Comparison of ENCODE assay signal across 8 cellular contexts in the genomic region with DNA sequence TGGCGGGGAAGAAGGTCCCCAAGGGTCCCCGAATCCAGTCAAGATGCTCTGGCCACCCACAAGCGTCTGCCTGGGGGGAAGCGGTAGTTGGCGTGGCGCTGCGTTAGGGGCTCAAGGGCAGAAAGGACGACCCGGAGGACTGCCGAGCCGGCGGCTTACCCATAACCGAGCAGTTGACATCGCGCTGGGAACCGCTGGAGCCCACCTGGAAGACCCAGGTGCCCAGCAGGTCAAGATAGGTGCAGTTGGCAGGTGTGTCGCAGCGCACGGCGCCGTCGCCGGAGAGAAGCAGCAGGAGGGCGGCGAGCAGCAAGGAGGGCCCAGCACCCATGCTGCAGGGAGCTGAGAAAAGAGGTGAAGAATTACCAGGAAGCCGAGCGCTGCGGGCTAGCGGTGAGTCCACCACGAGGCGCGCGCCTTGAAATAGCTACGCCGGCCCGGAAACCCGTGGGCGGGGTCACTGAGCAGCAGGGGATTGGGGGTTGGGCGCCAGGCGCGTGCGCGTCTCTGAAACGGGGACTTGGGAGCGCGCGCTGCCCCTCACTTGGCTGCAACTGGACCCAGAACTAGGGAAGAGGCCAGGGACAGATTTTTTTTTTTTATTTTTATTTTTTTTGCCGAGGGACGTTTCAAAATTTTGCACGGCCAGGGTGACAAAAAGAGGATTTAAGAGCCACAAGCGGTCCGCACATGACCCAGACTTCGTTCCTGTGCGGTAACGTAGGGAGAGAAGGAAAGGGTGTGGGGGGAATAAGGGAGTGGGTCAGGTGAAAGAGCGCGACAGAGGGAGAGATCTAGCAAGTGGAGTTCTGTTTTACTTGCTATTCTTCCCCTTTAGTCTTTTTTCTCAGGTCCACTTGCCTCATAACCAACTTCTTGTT. TPM values are rescaled to one million over a fixed set of nuclear protein-coding genes. Genes with fewer than 3 reads are reported as not detected.
DNase-seq lines count a peak whose midpoint lies in the region; ATAC-seq and TF ChIP-seq lines count a peak whose summit lies in the region.

Gene CTSC, minus strand, starts transcription at position 395 of the 881 bp plus-strand sequence. Its CDS starts 64 bp downstream, at position 331.

- H3K27ac Mint-ChIP-seq in Calu3 (ENCODE audit: unreplicated experiment) = peak within 1 kb of the TSS; percentile 74

- H3K27ac ChIP-seq in OCI-LY7 (ENCODE audit: low read depth, low read length, poor library complexity, severe bottlenecking) = peak within 1 kb of the TSS; percentile 82

- H3K4me3 ChIP-seq in OCI-LY7 (ENCODE audit: low read depth, low read length, poor library complexity, severe bottlenecking) (peak within 1 kb of the TSS; percentile 92), epithelial cell of proximal tubule (ENCODE audit: low read depth, low read length) (peak within 1 kb of the TSS; percentile 95), mucosa of stomach (ENCODE audit: low read length) (peak within 1 kb of the TSS; percentile 79)

- H3K4me1 ChIP-seq in OCI-LY7 (ENCODE audit: insufficient read depth, low read length, poor library complexity, severe bottlenecking) (peaks cover 38% of the 10 kb centered on the region), mucosa of stomach (ENCODE audit: control insufficient read depth, insufficient read depth, low read length) (peaks cover 11% of the 10 kb centered on the region)

- peak within 1 kb of the TSS; percentile 97 for H3K4me3 Mint-ChIP-seq in Calu3 (ENCODE audit: low read depth, unreplicated experiment)

- H3K79me2 ChIP-seq in OCI-LY7 (ENCODE audit: insufficient read depth, low read depth, low read length) = peaks cover 48% of the 10 kb centered on the region

- peak within 1 kb of the TSS; percentile 88 for H2AFZ ChIP-seq in OCI-LY7 (ENCODE audit: low read length)

- CTCF ChIA-PET in Calu3 (lab: Charles Lee) = interaction anchor here (2.0 kb wide), 1 partner anchor 207 kb away, joined by 7 read pairs; no protein-coding TSS in a partner anchor
- CTCF ChIA-PET in OCI-LY7 (lab: Charles Lee; ENCODE audit: unreplicated experiment) = interaction anchor here (0.6 to 1.2 kb wide), 2 partner anchors 9 to 12 kb away, joined by 3 to 4 read pairs; no protein-coding TSS in a partner anchor

- intact Hi-C loops in Calu3 (cut with micrococcal nuclease; ENCODE audit: unreplicated experiment) = loop anchor here (2.0 to 5.0 kb wide), 3 partner anchors 80 to 200 kb away; no protein-coding TSS in a partner anchor
- intact Hi-C loops in OCI-LY7 (cut with micrococcal nuclease; ENCODE audit: unreplicated experiment) = loop anchor here (5.0 to 10.0 kb wide), 5 partner anchors 505 to 1300 kb away; partner anchors contain the start of gene TMEM135

- BruUV-seq in Calu3 (replicated peaks; lab: Mats Ljungman, UMichigan) (no TSS peak), OCI-LY7 (replicated peaks; lab: Mats Ljungman, UMichigan) (no TSS peak)

- no peaks in the 10 kb centered on the region for H3K27me3 Mint-ChIP-seq in Calu3 (ENCODE audit: unreplicated experiment)

- peaks cover 47% of the 10 kb centered on the region for H3K36me3 Mint-ChIP-seq in Calu3 (ENCODE audit: insufficient read depth, unreplicated experiment)

- no peaks in the 10 kb centered on the region for H3K9me2 ChIP-seq in OCI-LY7 (ENCODE audit: insufficient read depth, low read length)

- POLR2A ChIA-PET in OCI-LY7 (lab: Charles Lee) = interaction anchor here (1.8 to 4.1 kb wide), 2 partner anchors 8 to 10 kb away, joined by 10 to 25 read pairs; no protein-coding TSS in a partner anchor

- H3K9me3 Mint-ChIP-seq in Calu3 (ENCODE audit: low read depth, unreplicated experiment) = no peaks in the 10 kb centered on the region

- H4K20me1 ChIP-seq in OCI-LY7 (ENCODE audit: insufficient read depth, low read length) = peaks cover 5% of the 10 kb centered on the region; the same call in 1 of the 2 replicates

- peak within 1 kb of the TSS; percentile 87 for H3K4me2 ChIP-seq in OCI-LY7 (ENCODE audit: low read length)

- peak within 1 kb of the TSS; percentile 81 for H3K9ac ChIP-seq in mucosa of stomach (ENCODE audit: low read length)

- peaks cover 16% of the 10 kb centered on the region for H3K4me1 Mint-ChIP-seq in Calu3 (ENCODE audit: low read depth, unreplicated experiment)

- ATAC-seq in GM21390 (IDR thresholded peaks at IDR 0.05; ENCODE audit: unreplicated experiment) = peak; percentile 93

- no peak for TF ChIP-seq CTCF in Calu3 (IDR thresholded peaks at IDR 0.05; ENCODE audit: unreplicated experiment)
- TF ChIP-seq CTCF in OCI-LY7 (conservative IDR thresholded peaks at IDR 0.05; ENCODE audit: low read length) = no peak
- TF ChIP-seq CTCF in epithelial cell of proximal tubule (conservative IDR thresholded peaks at IDR 0.05; ENCODE audit: low read depth, low read length) = no peak

- H3K27me3 ChIP-seq in mucosa of stomach (ENCODE audit: control insufficient read depth, insufficient read depth, low read length) = no peaks in the 10 kb centered on the region

- peaks cover 33% of the 10 kb centered on the region for H3K36me3 ChIP-seq in OCI-LY7 (ENCODE audit: insufficient read depth, low read length)
- H3K36me3 ChIP-seq in mucosa of stomach (ENCODE audit: control insufficient read depth, insufficient read depth, low read length) = no peaks in the 10 kb centered on the region

- H3K9me3 ChIP-seq in OCI-LY7 (ENCODE audit: low read length) (no peaks in the 10 kb centered on the region; the same call in 1 of the 2 replicates), mucosa of stomach (ENCODE audit: control insufficient read depth, low read length) (no peaks in the 10 kb centered on the region)

- DNase-seq in Calu3 (peak; percentile 94), HUDEP-2 (lab: John Stamatoyannopoulos, UW; ENCODE audit: unreplicated experiment in 76 of 76) (peak in 75 of 76 experiments; percentile 20 to 94 (median 83)), OCI-LY7 (ENCODE audit: low spot score) (peak; percentile 96), activated T-cell treated with anti-CD3 and anti-CD28 coated beads for 1 hour (ENCODE audit: low read depth) (peak; percentile 86), epithelial cell of proximal tubule (ENCODE audit: low read depth) (no peak)
- peak; percentile 97 for DNase-seq in stimulated activated CD8-positive, alpha-beta memory T cell treated with anti-CD3 and anti-CD28 coated beads, Interleukin-4, amount 100 ng/mL, for 48 hours

RNA-seq across cellular contexts. Expression of gene CTSC, which starts in this region (rescaled TPM):
- total RNA-seq in Calu3 (2022) (413 and 478 TPM in 2 replicates), OCI-LY7 (2022) (84.1 and 90.3 TPM in 2 replicates), epithelial cell of proximal tubule (149 and 219 TPM in 2 replicates)
- total RNA-seq in OCI-LY7 (2014; rRNA removed; shearing (Covaris generic)) = 60.5 and 78.2 TPM in 2 replicates
